ENCODE assay signal across 8 cellular contexts in the genomic region with DNA sequence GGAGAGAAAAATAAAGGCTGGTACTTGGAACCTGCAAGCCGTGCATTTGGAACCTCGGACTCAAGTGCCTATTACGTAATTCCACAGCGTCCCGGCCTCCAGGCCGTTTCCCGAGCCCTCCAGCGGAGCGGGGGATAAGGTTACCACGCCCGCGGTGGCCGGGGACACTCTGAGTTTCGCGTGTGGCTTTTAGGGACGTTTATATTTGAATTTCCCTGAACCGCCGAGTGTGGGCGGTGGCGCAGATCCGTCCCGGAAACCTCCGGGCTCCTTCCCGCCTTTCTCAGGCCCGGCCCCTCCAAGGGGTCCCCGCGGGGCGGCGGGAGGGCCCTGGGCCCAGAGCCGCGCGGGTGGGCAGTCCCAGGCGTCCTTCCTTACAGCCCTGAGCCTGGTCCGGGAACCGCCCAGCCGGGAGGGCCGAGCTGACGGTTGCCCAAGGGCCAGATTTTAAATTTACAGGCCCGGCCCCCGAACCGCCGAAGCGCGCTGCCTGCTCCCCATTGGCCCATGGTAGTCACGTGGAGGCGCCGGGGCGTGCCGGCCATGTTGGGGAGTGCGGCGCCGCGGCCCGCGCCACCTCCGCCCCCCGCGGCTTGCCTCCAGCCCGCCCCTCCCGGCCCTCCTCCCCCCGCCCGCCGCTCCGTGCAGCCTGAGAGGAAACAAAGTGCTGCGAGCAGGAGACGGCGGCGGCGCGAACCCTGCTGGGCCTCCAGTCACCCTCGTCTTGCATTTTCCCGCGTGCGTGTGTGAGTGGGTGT. TPM values are rescaled to one million over a fixed set of nuclear protein-coding genes. Genes with fewer than 3 reads are reported as not detected.
DNase-seq lines count a peak whose midpoint lies in the region; ATAC-seq and TF ChIP-seq lines count a peak whose summit lies in the region.

A gene with protein sequence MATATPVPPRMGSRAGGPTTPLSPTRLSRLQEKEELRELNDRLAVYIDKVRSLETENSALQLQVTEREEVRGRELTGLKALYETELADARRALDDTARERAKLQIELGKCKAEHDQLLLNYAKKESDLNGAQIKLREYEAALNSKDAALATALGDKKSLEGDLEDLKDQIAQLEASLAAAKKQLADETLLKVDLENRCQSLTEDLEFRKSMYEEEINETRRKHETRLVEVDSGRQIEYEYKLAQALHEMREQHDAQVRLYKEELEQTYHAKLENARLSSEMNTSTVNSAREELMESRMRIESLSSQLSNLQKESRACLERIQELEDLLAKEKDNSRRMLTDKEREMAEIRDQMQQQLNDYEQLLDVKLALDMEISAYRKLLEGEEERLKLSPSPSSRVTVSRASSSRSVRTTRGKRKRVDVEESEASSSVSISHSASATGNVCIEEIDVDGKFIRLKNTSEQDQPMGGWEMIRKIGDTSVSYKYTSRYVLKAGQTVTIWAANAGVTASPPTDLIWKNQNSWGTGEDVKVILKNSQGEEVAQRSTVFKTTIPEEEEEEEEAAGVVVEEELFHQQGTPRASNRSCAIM (plus strand): TSS at position 638 of the 758 bp plus-strand sequence. CDS start 373 bp downstream, outside the sequence.

- peak within 1 kb of the TSS; percentile 95 for H3K27ac ChIP-seq in foreskin keratinocyte

- in situ Hi-C loops in SK-MEL-5 (cut with HindIII; ENCODE audit: low pct_unique_long_range_greater_than_20kb, low sequenced_read_pairs): no loop called here

- no peaks in the 10 kb centered on the region for H3K36me3 Mint-ChIP-seq in HFFc6 (ENCODE audit: low read depth)

- peak within 1 kb of the TSS; percentile 88 for H3K27ac Mint-ChIP-seq in HFFc6

- peak within 1 kb of the TSS; percentile 93 for H3K4me3 Mint-ChIP-seq in HFFc6

- H3K4me1 Mint-ChIP-seq in HFFc6 (ENCODE audit: low read depth): peaks cover 27% of the 10 kb centered on the region

- peak; percentile 84 for DNase-seq in GM04504 (ENCODE audit: low read depth)
- peak; percentile 93 for DNase-seq in HFFc6
- peak; percentile 95 for DNase-seq in NAMALWA (ENCODE audit: low spot score)
- peak; percentile 95 for DNase-seq in SK-MEL-5 (ENCODE audit: low read depth, low spot score)
- peak; percentile 80 to 95 (median 84) for DNase-seq in activated naive CD4-positive, alpha-beta T cell (lab: John Stamatoyannopoulos, UW)
- peak; percentile 70 to 85 for DNase-seq in foreskin keratinocyte
- peak; percentile 89 for DNase-seq in stromal cell of bone marrow (ENCODE audit: low read depth)

- H3K9me3 ChIP-seq in neuron (ENCODE audit: low read length): no peaks in the 10 kb centered on the region

- H3K4me3 ChIP-seq in neuron (ENCODE audit: low read length): peak within 1 kb of the TSS; percentile 83

- peaks cover 2% of the 10 kb centered on the region for H3K27me3 Mint-ChIP-seq in HFFc6 (ENCODE audit: insufficient read depth)

- H3K4me1 ChIP-seq in foreskin keratinocyte (peaks cover 8% of the 10 kb centered on the region), neuron (ENCODE audit: insufficient read depth, low read length) (peaks cover 17% of the 10 kb centered on the region)

- peak; percentile 80 for ATAC-seq in foreskin keratinocyte

- H2AFZ ChIP-seq in neuron (ENCODE audit: low read depth, low read length): peak within 1 kb of the TSS; percentile 80

- TF ChIP-seq CTCF in HFFc6 (IDR thresholded peaks at IDR 0.05) (no peak; the same call in 1 of the 2 replicates), foreskin keratinocyte (conservative IDR thresholded peaks at IDR 0.05) (no peak)

- H3K36me3 ChIP-seq in neuron (ENCODE audit: insufficient read depth, low read length): no peaks in the 10 kb centered on the region

- H3K27me3 ChIP-seq in foreskin keratinocyte: no peaks in the 10 kb centered on the region
- H3K27me3 ChIP-seq in neuron (ENCODE audit: insufficient read depth, low read length): no peaks in the 10 kb centered on the region

- no peaks in the 10 kb centered on the region for H3K9me3 Mint-ChIP-seq in HFFc6

RNA-seq across cellular contexts. Expression of the gene that starts here (rescaled TPM):
- total RNA-seq in HFFc6 (2021; fragmentation: NEBNext Ultra II Directional; extraction: Animal tissue kit (Norgen Biotek cat#: 25700)): 10 to 100 TPM; 26.2 to 55.4 (median 51.0) TPM
- total RNA-seq in SK-MEL-5 (2014; rRNA removed; shearing (Covaris generic)): 44.2 and 44.6 TPM in 2 replicates
- polyA plus RNA-seq in SK-MEL-5 (2015; cell fraction: cytosol; rRNA removed): 71.0 and 114 TPM in 2 replicates
- 23.7 and 34.7 TPM in 2 replicates for polyA plus RNA-seq in SK-MEL-5 (2015; cell fraction: nucleus; rRNA removed)
- 53.5 and 63.8 TPM in 2 replicates for total RNA-seq in foreskin keratinocyte
- 20.2 and 29.6 TPM in 2 replicates for polyA plus RNA-seq in foreskin keratinocyte

Comparison
In these comparisons a context has a peak if more than half of its experiments do, and no peak if none do; other contexts are left out.
1. Peak in every context shown above with its lines: DNase-seq, ATAC-seq, H3K4me3 ChIP-seq and H3K27ac ChIP-seq.